Comparison of ENCODE assay signal across 2 cellular contexts in the genomic region with DNA sequence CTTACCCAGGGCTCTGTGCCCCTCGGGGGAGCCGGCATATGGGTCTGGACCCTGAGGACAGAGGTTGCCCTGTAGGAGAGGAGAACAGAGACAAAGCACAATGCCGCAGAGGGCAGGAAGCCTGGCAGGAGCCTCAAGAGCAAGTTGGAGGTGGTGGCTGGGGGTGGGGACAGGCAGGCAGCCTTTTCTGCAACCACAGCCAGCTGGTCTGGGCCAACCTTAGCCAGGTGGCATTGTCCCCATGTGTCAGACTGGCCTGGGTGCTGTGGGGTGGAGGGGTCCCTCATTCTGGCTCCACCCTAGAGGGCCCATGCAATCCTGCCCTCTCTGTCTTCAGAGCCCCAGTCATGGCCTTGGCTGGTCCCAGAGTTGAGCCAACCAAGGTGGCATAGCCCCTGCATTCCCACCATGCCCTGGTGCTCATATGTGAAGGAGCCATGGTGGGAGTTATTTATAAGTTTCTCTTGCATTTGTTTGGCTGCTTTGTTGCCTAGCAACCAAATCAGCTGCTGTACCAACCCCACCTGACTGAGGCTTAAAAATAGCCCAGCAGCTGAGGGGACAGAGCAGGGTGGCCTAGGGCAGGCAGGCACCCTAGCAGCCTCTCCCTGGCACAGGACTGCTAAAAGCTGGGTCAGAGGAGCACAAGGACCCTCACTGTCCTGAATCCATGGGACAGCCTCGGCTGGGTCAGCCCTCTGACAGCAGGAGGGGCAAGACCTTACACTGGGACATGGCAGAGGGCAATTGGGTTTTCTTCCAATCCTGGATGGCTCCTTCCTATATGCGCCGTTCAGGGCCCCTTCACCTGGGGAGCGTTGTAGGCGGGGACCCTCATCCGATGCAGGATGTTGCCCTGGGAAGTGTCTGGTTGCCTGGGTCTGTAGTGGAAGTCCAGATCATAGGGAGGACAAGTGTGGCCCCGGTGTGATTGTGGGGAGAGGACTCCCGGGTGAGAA.
TF ChIP-seq lines count a peak whose summit lies in the region.

No MANE protein-coding gene starts in this region.

TF ChIP-seq in SK-N-SH treated with all-trans-retinoic acid at 6 μM for 48 hours, 23 proteins besides CTCF, POLR2A, EP300 and RAD21:
- no peak for TF ChIP-seq CREB5 (CRISPR knock-in tag; IDR thresholded peaks at IDR 0.05; ENCODE audit: low read depth)
- no peak for TF ChIP-seq OSR1 (CRISPR knock-in tag; IDR thresholded peaks at IDR 0.05)
- TF ChIP-seq ZNF70 (CRISPR knock-in tag; IDR thresholded peaks at IDR 0.05), result no peak
- TF ChIP-seq ZNF565 (CRISPR knock-in tag; conservative IDR thresholded peaks at IDR 0.05; ENCODE audit: low read depth), result no peak
- TF ChIP-seq SNAI2 (CRISPR knock-in tag; IDR thresholded peaks at IDR 0.05), result no peak
- TF ChIP-seq ZC3H10 (CRISPR knock-in tag; IDR thresholded peaks at IDR 0.05), result no peak
- TF ChIP-seq ISL1 (CRISPR knock-in tag; IDR thresholded peaks at IDR 0.05), result no peak
- no peak for TF ChIP-seq CSDC2 (CRISPR knock-in tag; IDR thresholded peaks at IDR 0.05)
- TF ChIP-seq, protein P1, sequence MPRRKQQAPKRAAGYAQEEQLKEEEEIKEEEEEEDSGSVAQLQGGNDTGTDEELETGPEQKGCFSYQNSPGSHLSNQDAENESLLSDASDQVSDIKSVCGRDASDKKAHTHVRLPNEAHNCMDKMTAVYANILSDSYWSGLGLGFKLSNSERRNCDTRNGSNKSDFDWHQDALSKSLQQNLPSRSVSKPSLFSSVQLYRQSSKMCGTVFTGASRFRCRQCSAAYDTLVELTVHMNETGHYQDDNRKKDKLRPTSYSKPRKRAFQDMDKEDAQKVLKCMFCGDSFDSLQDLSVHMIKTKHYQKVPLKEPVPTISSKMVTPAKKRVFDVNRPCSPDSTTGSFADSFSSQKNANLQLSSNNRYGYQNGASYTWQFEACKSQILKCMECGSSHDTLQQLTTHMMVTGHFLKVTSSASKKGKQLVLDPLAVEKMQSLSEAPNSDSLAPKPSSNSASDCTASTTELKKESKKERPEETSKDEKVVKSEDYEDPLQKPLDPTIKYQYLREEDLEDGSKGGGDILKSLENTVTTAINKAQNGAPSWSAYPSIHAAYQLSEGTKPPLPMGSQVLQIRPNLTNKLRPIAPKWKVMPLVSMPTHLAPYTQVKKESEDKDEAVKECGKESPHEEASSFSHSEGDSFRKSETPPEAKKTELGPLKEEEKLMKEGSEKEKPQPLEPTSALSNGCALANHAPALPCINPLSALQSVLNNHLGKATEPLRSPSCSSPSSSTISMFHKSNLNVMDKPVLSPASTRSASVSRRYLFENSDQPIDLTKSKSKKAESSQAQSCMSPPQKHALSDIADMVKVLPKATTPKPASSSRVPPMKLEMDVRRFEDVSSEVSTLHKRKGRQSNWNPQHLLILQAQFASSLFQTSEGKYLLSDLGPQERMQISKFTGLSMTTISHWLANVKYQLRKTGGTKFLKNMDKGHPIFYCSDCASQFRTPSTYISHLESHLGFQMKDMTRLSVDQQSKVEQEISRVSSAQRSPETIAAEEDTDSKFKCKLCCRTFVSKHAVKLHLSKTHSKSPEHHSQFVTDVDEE (CRISPR knock-in tag; IDR thresholded peaks at IDR 0.05), result no peak
- TF ChIP-seq TCF4 (CRISPR knock-in tag; IDR thresholded peaks at IDR 0.05; ENCODE audit: borderline replicate concordance), result no peak
- TF ChIP-seq, protein P2, sequence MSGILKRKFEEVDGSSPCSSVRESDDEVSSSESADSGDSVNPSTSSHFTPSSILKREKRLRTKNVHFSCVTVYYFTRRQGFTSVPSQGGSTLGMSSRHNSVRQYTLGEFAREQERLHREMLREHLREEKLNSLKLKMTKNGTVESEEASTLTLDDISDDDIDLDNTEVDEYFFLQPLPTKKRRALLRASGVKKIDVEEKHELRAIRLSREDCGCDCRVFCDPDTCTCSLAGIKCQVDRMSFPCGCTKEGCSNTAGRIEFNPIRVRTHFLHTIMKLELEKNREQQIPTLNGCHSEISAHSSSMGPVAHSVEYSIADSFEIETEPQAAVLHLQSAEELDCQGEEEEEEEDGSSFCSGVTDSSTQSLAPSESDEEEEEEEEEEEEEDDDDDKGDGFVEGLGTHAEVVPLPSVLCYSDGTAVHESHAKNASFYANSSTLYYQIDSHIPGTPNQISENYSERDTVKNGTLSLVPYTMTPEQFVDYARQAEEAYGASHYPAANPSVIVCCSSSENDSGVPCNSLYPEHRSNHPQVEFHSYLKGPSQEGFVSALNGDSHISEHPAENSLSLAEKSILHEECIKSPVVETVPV (CRISPR knock-in tag; IDR thresholded peaks at IDR 0.05), result no peak
- no peak for TF ChIP-seq ZFP30 (CRISPR knock-in tag; IDR thresholded peaks at IDR 0.05)
- no peak for TF ChIP-seq PPARA (CRISPR knock-in tag; IDR thresholded peaks at IDR 0.05; ENCODE audit: borderline replicate concordance)
- TF ChIP-seq ESRRG (CRISPR knock-in tag; IDR thresholded peaks at IDR 0.05), result no peak
TF ChIP-seq in SK-N-SH treated with all-trans-retinoic acid at 6 μM for 48 hours: peak in this region for 0.

TF ChIP-seq in SK-N-SH, 30 proteins besides CTCF, POLR2A, EP300 and RAD21:
- TF ChIP-seq YY1 (IDR thresholded peaks at IDR 0.05; ENCODE audit: low read depth) (no peak), RFX5 (IDR thresholded peaks at IDR 0.05; ENCODE audit: low read length) (no peak), MXI1 (IDR thresholded peaks at IDR 0.05; ENCODE audit: low read depth, low read length) (no peak), TEAD4 (IDR thresholded peaks at IDR 0.05; ENCODE audit: borderline replicate concordance, insufficient read depth) (no peak)
